Comparison of ENCODE assay signal across 18 cellular contexts in genomic region chr2:130871843-130872242, GRCh38. TPM values are rescaled to one million over a fixed set of nuclear protein-coding genes. Genes with fewer than 3 reads are reported as not detected.
"Had no signal": no experiment of that assay in that cellular context is flagged by ENCODE, and none has a peak within 500 bp of the region (broad histone marks: within the 10 kb centered on the region; RNA-seq: fewer than 3 reads in every experiment).

No MANE protein-coding gene starts in this region.

- H3K4me1 ChIP-seq: body of pancreas, esophagus muscularis mucosa, gastroesophageal sphincter, heart right ventricle, prostate gland, right atrium auricular region, upper lobe of right lung had no signal

- DNase-seq: activated CD4-positive, alpha-beta T cell treated with anti-CD3 and anti-CD28 coated beads, Interleukin-2, amount 50 U/mL, for 48 hours; activated naive CD4-positive, alpha-beta T cell; central memory CD4-positive, alpha-beta T cell; cortex of kidney; effector CD8-positive, alpha-beta T cell; heart right ventricle; stimulated activated naive CD8-positive, alpha-beta T cell treated with anti-CD3 and anti-CD28 coated beads, Interleukin-15, Interleukin-2, amounts not matched to agents 100 U/mL and 50 U/mL, for 24 hours; T-helper 17 cell had no signal

- H3K9me3 ChIP-seq: body of pancreas, esophagus muscularis mucosa, gastroesophageal sphincter, heart right ventricle, prostate gland, right atrium auricular region, upper lobe of right lung had no signal

- H3K27ac ChIP-seq: body of pancreas, esophagus muscularis mucosa, gastroesophageal sphincter, heart right ventricle, prostate gland, right atrium auricular region, skin epidermis, upper lobe of right lung had no signal

- H3K27me3 ChIP-seq: body of pancreas, right atrium auricular region had no signal

- H3K4me3 ChIP-seq: body of pancreas, esophagus muscularis mucosa, gastroesophageal sphincter, heart right ventricle, lung, prostate gland, right atrium auricular region, skin epidermis, upper lobe of right lung had no signal

- H3K36me3 ChIP-seq: esophagus muscularis mucosa, gastroesophageal sphincter, heart right ventricle, prostate gland, right atrium auricular region, upper lobe of right lung, WERI-Rb-1 had no signal

RNA-seq across cellular contexts. Expression of gene ARHGEF4, which starts 35.1 kb away (rescaled TPM):
- total RNA-seq: endothelial cell of umbilical vein had no signal
- polyA plus RNA-seq: endothelial cell of umbilical vein had no signal
